In the genomic region with DNA sequence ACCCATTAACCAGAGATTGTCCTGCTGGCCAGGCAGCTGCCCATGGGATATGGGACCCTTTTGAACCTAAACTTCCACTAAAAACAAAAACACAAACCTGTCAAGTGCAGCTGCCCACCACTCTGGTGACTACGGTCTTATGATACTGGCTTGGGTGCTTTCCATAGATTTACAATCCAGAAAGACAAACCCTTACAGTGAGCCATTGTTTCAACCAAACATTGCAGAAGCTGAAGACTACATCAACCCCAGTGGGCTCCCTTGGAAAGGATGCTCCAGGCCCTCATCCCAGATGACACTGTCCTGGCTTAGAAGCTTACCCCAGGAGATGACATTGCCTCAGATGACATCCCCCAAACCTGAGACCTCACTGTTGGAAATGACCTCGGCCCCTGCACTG, we compare ENCODE assay signal across 28 cellular contexts.
"Had no signal": no experiment of that assay in that cellular context is flagged by ENCODE, and none has a peak within 500 bp of the region (broad histone marks: within the 10 kb centered on the region; RNA-seq: fewer than 3 reads in every experiment).

No MANE protein-coding gene starts in this region.

- H3K9me3 Mint-ChIP-seq: activated CD8-positive, alpha-beta T cell treated with anti-CD3 and anti-CD28 coated beads for 36 hours; activated naive CD4-positive, alpha-beta T cell treated with anti-CD3 and anti-CD28 coated beads, Interleukin-2, amount 50 U/mL, for 72 hours; activated naive CD8-positive, alpha-beta T cell treated with anti-CD3 and anti-CD28 coated beads, Interleukin-2, amount 50 U/mL, for 24 hours; activated T-helper 1 cell treated with anti-CD3 and anti-CD28 coated beads, Interleukin-12 subunit alpha, Interleukin-12 subunit beta, Interleukin-2, Interleukin-4 antibody, amounts not matched to agents 30 ng/mL and 10 ng/mL and 1 ng/mL, durations not matched to agents 14 hours and 24 hours and 36 hours; T-helper 2 cell treated with Interferon-gamma antibody and Interleukin-4, amounts not matched to agents 5 μg/mL and 100 μg/mL, for 36 hours had no signal

- H3K27me3 ChIP-seq: cardiac muscle cell had no signal

- DNase-seq: activated CD4-positive, alpha-beta T cell treated with anti-CD3 and anti-CD28 coated beads for 4 hours; activated CD8-positive, alpha-beta memory T cell treated with anti-CD3 and anti-CD28 coated beads, Interleukin-2, amount 50 U/mL, for 48 hours; activated CD8-positive, alpha-beta T cell treated with anti-CD3 and anti-CD28 coated beads for 36 hours; activated effector memory CD4-positive, alpha-beta T cell treated with Interleukin-2 at 50 U/mL for 16 hours; activated naive CD4-positive, alpha-beta T cell; activated naive CD8-positive, alpha-beta T cell treated with anti-CD3 and anti-CD28 coated beads, Interleukin-2, amount 50 U/mL, for 24 hours; activated T-cell treated with anti-CD3 and anti-CD28 coated beads, Interleukin-2, amount 50 U/mL, for 1 hour; amniotic stem cell; brain microvascular endothelial cell; Kasumi-1; KBM-7; NCI-H1105 treated with DMSO at 0.1 percent for 48 hours; NCI-H1436 treated with DMSO at 0.1 percent for 48 hours; NCI-H187; NCI-H2081; NCI-H510A treated with DMSO at 0.1 percent for 48 hours; NCI-H69; NK-92 treated with Interleukin-12 subunit alpha and Interleukin-12 subunit beta, amount 100 ng/mL, for 24 hours; OCI-M1; RPMI8226; T-helper 1 cell had no signal

- ATAC-seq: activated CD4-positive, CD25-positive, alpha-beta regulatory T cell treated with anti-CD3 and anti-CD28 coated beads, Interleukin-2, amount 50 U/mL, for 24 hours; activated CD8-positive, alpha-beta T cell treated with anti-CD3 and anti-CD28 coated beads for 36 hours; activated naive CD4-positive, alpha-beta T cell treated with anti-CD3 and anti-CD28 coated beads, Interleukin-2, amount 50 U/mL, for 72 hours; activated naive CD8-positive, alpha-beta T cell treated with anti-CD3 and anti-CD28 coated beads, Interleukin-2, amount 50 U/mL, for 24 hours; Panc1; Right ventricle myocardium inferior had no signal

- H3K27ac Mint-ChIP-seq: activated CD8-positive, alpha-beta T cell treated with anti-CD3 and anti-CD28 coated beads for 36 hours; activated naive CD4-positive, alpha-beta T cell treated with anti-CD3 and anti-CD28 coated beads, Interleukin-2, amount 50 U/mL, for 72 hours; activated naive CD8-positive, alpha-beta T cell treated with anti-CD3 and anti-CD28 coated beads, Interleukin-2, amount 50 U/mL, for 24 hours; activated T-helper 1 cell treated with anti-CD3 and anti-CD28 coated beads, Interleukin-12 subunit alpha, Interleukin-12 subunit beta, Interleukin-2, Interleukin-4 antibody, amounts not matched to agents 30 ng/mL and 10 ng/mL and 1 ng/mL, durations not matched to agents 14 hours and 24 hours and 36 hours; T-helper 2 cell treated with Interferon-gamma antibody and Interleukin-4, amounts not matched to agents 5 μg/mL and 100 μg/mL, for 36 hours had no signal

- H3K36me3 Mint-ChIP-seq: activated naive CD4-positive, alpha-beta T cell treated with anti-CD3 and anti-CD28 coated beads, Interleukin-2, amount 50 U/mL, for 72 hours had no signal

- H3K4me1 Mint-ChIP-seq: activated naive CD8-positive, alpha-beta T cell treated with anti-CD3 and anti-CD28 coated beads, Interleukin-2, amount 50 U/mL, for 24 hours had no signal

- H3K27me3 Mint-ChIP-seq: activated CD8-positive, alpha-beta T cell treated with anti-CD3 and anti-CD28 coated beads for 36 hours; activated naive CD8-positive, alpha-beta T cell treated with anti-CD3 and anti-CD28 coated beads, Interleukin-2, amount 50 U/mL, for 24 hours had no signal

- H3K27ac ChIP-seq: brain microvascular endothelial cell, cardiac muscle cell had no signal

- H3K4me3 ChIP-seq: cardiac muscle cell had no signal

- H3K4me3 Mint-ChIP-seq: activated CD8-positive, alpha-beta T cell treated with anti-CD3 and anti-CD28 coated beads for 36 hours; activated naive CD8-positive, alpha-beta T cell treated with anti-CD3 and anti-CD28 coated beads, Interleukin-2, amount 50 U/mL, for 24 hours; activated T-helper 1 cell treated with anti-CD3 and anti-CD28 coated beads, Interleukin-12 subunit alpha, Interleukin-12 subunit beta, Interleukin-2, Interleukin-4 antibody, amounts not matched to agents 30 ng/mL and 10 ng/mL and 1 ng/mL, durations not matched to agents 14 hours and 24 hours and 36 hours; T-helper 2 cell treated with Interferon-gamma antibody and Interleukin-4, amounts not matched to agents 5 μg/mL and 100 μg/mL, for 36 hours had no signal
